22 cellular contexts compared by ENCODE assay signal in the genomic region with DNA sequence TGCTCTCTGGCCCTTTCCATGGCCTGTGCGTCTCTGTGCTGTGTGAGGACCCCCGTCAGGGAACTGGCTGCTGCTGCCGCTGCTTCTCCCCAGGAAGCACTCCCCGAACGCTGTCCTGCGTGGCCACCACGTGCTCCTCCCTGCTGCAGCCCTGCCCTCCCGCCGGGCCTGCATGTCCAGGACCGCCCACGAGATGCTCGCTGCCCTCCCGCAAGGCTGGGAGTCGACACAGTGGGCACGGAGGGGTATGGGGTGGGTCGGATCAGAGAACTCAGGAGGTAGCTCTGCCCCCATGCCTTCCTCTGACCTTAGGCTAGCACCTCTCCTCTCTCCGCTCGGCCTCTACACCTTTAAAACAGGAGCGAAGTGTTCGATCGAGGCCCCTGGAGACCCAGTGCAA.
"Had no signal": no experiment of that assay in that cellular context is flagged by ENCODE, and none has a peak within 500 bp of the region (broad histone marks: within the 10 kb centered on the region; RNA-seq: fewer than 3 reads in every experiment).

No MANE protein-coding gene starts in this region.

- H3K36me3 ChIP-seq: colonic mucosa, gastrocnemius medialis, neural progenitor cell, transverse colon had no signal

- H2AFZ ChIP-seq: neural progenitor cell had no signal

- ATAC-seq: esophagus mucosa; gastrocnemius medialis; left ventricle myocardium superior; natural killer cell treated with Interleukin-12 subunit alpha and Interleukin-12 subunit beta and Interleukin-15 and Interleukin-18, amount 100 ng/mL, for 72 hours; psoas muscle; right cardiac atrium; stimulated activated naive B cell treated with anti-CD40 and anti-IgM and Interleukin-4, amounts not matched to agents 10 μg/mL and 1 μg/mL and 100 μg/mL, for 72 hours had no signal

- H3K4me1 ChIP-seq: colonic mucosa, gastrocnemius medialis, neural progenitor cell, psoas muscle, transverse colon had no signal

- H3K9ac ChIP-seq: neural progenitor cell had no signal

- H3K4me2 ChIP-seq: neural progenitor cell had no signal

- H3K4me3 ChIP-seq: colonic mucosa, gastrocnemius medialis, lung, neural progenitor cell, psoas muscle, transverse colon had no signal

- DNase-seq: cerebellar nuclear complex; colonic mucosa; effector CD8-positive, alpha-beta T cell; endodermal cell; foreskin fibroblast; gastrocnemius medialis; head of caudate nucleus; left ventricle myocardium superior; naive B cell; nucleus accumbens; psoas muscle; right cardiac atrium; small intestine; stimulated activated CD4-positive, alpha-beta T cell treated with anti-CD3 and anti-CD28 coated beads, Interleukin-15, amount 100 ng/mL, for 24 hours; stimulated activated CD4-positive, alpha-beta T cell treated with anti-CD3 and anti-CD28 coated beads, Interleukin-2, amount 100 ng/mL, for 48 hours; stimulated activated naive B cell treated with anti-CD40 and anti-IgM and Interleukin-4, amounts not matched to agents 10 μg/mL and 1 μg/mL and 100 μg/mL, for 72 hours; transverse colon had no signal

- H3K27me3 ChIP-seq: colonic mucosa, gastrocnemius medialis, neural progenitor cell, transverse colon had no signal

- H3K9me3 ChIP-seq: colonic mucosa, gastrocnemius medialis, psoas muscle, transverse colon had no signal

- H3K27ac ChIP-seq: colonic mucosa, epithelial cell of prostate, gastrocnemius medialis, neural progenitor cell, psoas muscle, transverse colon had no signal
